Comparison of ENCODE assay signal across 11 cellular contexts in genomic region chr2:64325477-64325851, GRCh38.
DNase-seq lines count a peak whose midpoint lies in the region; ATAC-seq and TF ChIP-seq lines count a peak whose summit lies in the region.
"Had no signal": no experiment of that assay in that cellular context is flagged by ENCODE, and none has a peak within 500 bp of the region (broad histone marks: within the 10 kb centered on the region; RNA-seq: fewer than 3 reads in every experiment).

No MANE protein-coding gene starts in this region.

- in situ Hi-C loops in KBM-7 (cut with MboI; ENCODE audit: low pct_unique_long_range_greater_than_20kb, low sequenced_read_pairs), result loop anchor here (25.0 kb wide), 1 partner anchor 712 kb away; no protein-coding TSS in a partner anchor

- intact Hi-C loops in CD8-positive, alpha-beta T cell (cut with DNase I, micrococcal nuclease), result loop anchor here (5.0 to 10.0 kb wide), 6 partner anchors 98 to 729 kb away; partner anchors contain the start of gene CEP68 (in 1 of the 2)

- H3K9ac ChIP-seq in MM.1S (ENCODE audit: low read length), result no peak overlapping the region
- H3K9ac ChIP-seq: BLaER1 treated with 17β-estradiol and CSF1 and Interleukin-3, amounts not matched to agents 10 nM and 100 nM had no signal

- H3K27me3 ChIP-seq in CD8-positive, alpha-beta T cell (ENCODE audit: insufficient read depth, low read length), result no peaks in the 10 kb centered on the region
- H3K27me3 ChIP-seq in MM.1S (replicated peaks; ENCODE audit: insufficient read depth, low read length), result no peaks in the 10 kb centered on the region
- H3K27me3 ChIP-seq: BLaER1 treated with 17β-estradiol and CSF1 and Interleukin-3, amounts not matched to agents 10 nM and 100 nM had no signal

- no peaks in the 10 kb centered on the region for H3K36me3 Mint-ChIP-seq in CD8-positive, alpha-beta T cell
- peaks cover 4% of the 10 kb centered on the region for H3K36me3 Mint-ChIP-seq in central memory CD8-positive, alpha-beta T cell (ENCODE audit: insufficient read depth)

- ATAC-seq in CD8-positive, alpha-beta T cell, result peak; percentile 16
- peak; percentile 9 for ATAC-seq in GM19452 (IDR thresholded peaks at IDR 0.05; ENCODE audit: unreplicated experiment)
- no peak for ATAC-seq in central memory CD8-positive, alpha-beta T cell (replicated peaks; ENCODE audit: extremely low read depth, poor library complexity, severe bottlenecking)
- no peak for ATAC-seq in GM18868 (IDR thresholded peaks at IDR 0.05; ENCODE audit: unreplicated experiment)
- ATAC-seq: SK-N-SH treated with all-trans-retinoic acid at 6 μM for 48 hours had no signal

- H3K4me2 ChIP-seq in MM.1S (ENCODE audit: low read depth, low read length), result peak overlapping the region; percentile 32

- no peak for TF ChIP-seq CTCF in CD8-positive, alpha-beta T cell (IDR thresholded peaks at IDR 0.05)
- TF ChIP-seq CTCF in MM.1S (IDR thresholded peaks at IDR 0.05; ENCODE audit: low read length), result no peak

- no peak for DNase-seq in CD8-positive, alpha-beta T cell
- DNase-seq in MM.1S (no peak), NCI-H1694 (lab: John Stamatoyannopoulos, UW) (no peak), KBM-7 (no peak), caudate nucleus (lab: John Stamatoyannopoulos, UW) (no peak)
- DNase-seq in central memory CD8-positive, alpha-beta T cell (ENCODE audit: low spot score in 2 of 2), result no peak

- POLR2A ChIA-PET in CD8-positive, alpha-beta T cell (lab: Charles Lee), result interaction anchor here (1.8 to 5.3 kb wide), 4 partner anchors 7 to 276 kb away, joined by 5 to 45 read pairs (median 16); no protein-coding TSS in a partner anchor

- H3K79me2 ChIP-seq in MM.1S (ENCODE audit: low read length), result no peaks in the 10 kb centered on the region

- no peak overlapping the region for H2AFZ ChIP-seq in MM.1S (ENCODE audit: low read length)

- H3K4me1 ChIP-seq in CD8-positive, alpha-beta T cell (ENCODE audit: insufficient read depth, low read length), result peaks cover 35% of the 10 kb centered on the region
- peaks cover 38% of the 10 kb centered on the region for H3K4me1 ChIP-seq in MM.1S (ENCODE audit: low read length)

- H3K4me3 ChIP-seq in CD8-positive, alpha-beta T cell (ENCODE audit: low read depth, low read length), result no peak overlapping the region
- H3K4me3 ChIP-seq in MM.1S (ENCODE audit: low read length), result no peak overlapping the region
- H3K4me3 ChIP-seq: BLaER1 treated with 17β-estradiol and CSF1 and Interleukin-3, amounts not matched to agents 10 nM and 100 nM had no signal

- no peaks in the 10 kb centered on the region for H4K20me1 ChIP-seq in MM.1S (ENCODE audit: insufficient read depth, low read length)
- H4K20me1 ChIP-seq: BLaER1 treated with 17β-estradiol and CSF1 and Interleukin-3, amounts not matched to agents 10 nM and 100 nM had no signal

- H3F3A ChIP-seq in MM.1S (ENCODE audit: insufficient read depth, low read length), result peaks cover 9% of the 10 kb centered on the region

- peak overlapping the region; percentile 68 for H3K4me3 Mint-ChIP-seq in CD8-positive, alpha-beta T cell
- H3K4me3 Mint-ChIP-seq in central memory CD8-positive, alpha-beta T cell, result peak overlapping the region; percentile 73
- H3K4me3 Mint-ChIP-seq: neural crest cell had no signal

- H3K4me1 Mint-ChIP-seq in CD8-positive, alpha-beta T cell (ENCODE audit: low read depth), result peaks cover 56% of the 10 kb centered on the region
- peaks cover 55% of the 10 kb centered on the region for H3K4me1 Mint-ChIP-seq in central memory CD8-positive, alpha-beta T cell

- CTCF ChIA-PET in CD8-positive, alpha-beta T cell (lab: Charles Lee), result interaction anchor here (1.2 to 9.0 kb wide), 4 partner anchors 160 to 274 kb away, joined by 5 to 345 read pairs (median 142); no protein-coding TSS in a partner anchor

- H3K9me2 ChIP-seq in MM.1S (replicated peaks; ENCODE audit: insufficient read depth, low read length), result no peaks in the 10 kb centered on the region

- H3K27ac Mint-ChIP-seq in CD8-positive, alpha-beta T cell, result peak overlapping the region; percentile 97
- H3K27ac Mint-ChIP-seq in central memory CD8-positive, alpha-beta T cell (ENCODE audit: low read depth), result peak overlapping the region; percentile 66

- no peaks in the 10 kb centered on the region for H3K9me3 Mint-ChIP-seq in CD8-positive, alpha-beta T cell
- no peaks in the 10 kb centered on the region for H3K9me3 Mint-ChIP-seq in central memory CD8-positive, alpha-beta T cell

- H3K9me3 ChIP-seq in CD8-positive, alpha-beta T cell (ENCODE audit: low read length), result no peaks in the 10 kb centered on the region
- H3K9me3 ChIP-seq in MM.1S (replicated peaks; ENCODE audit: insufficient read depth, low read length), result no peaks in the 10 kb centered on the region

- H3K27ac ChIP-seq in CD8-positive, alpha-beta T cell (ENCODE audit: low read depth, low read length), result peak overlapping the region; percentile 12
- H3K27ac ChIP-seq in MM.1S (ENCODE audit: low read length) (peak overlapping the region; percentile 28; the same call in 1 of the 2 replicates), caudate nucleus (ENCODE audit: low read depth, low read length) (no peak overlapping the region)
- H3K27ac ChIP-seq: BLaER1 treated with 17β-estradiol and CSF1 and Interleukin-3, amounts not matched to agents 10 nM and 100 nM had no signal

- H3K27me3 Mint-ChIP-seq in CD8-positive, alpha-beta T cell (ENCODE audit: low read depth), result no peaks in the 10 kb centered on the region
- H3K27me3 Mint-ChIP-seq in central memory CD8-positive, alpha-beta T cell, result no peaks in the 10 kb centered on the region

- no peaks in the 10 kb centered on the region for H3K36me3 ChIP-seq in CD8-positive, alpha-beta T cell (ENCODE audit: insufficient read depth, low read length)
- no peaks in the 10 kb centered on the region for H3K36me3 ChIP-seq in MM.1S (replicated peaks; ENCODE audit: insufficient read depth, low read length)
- H3K36me3 ChIP-seq: BLaER1 treated with 17β-estradiol and CSF1 and Interleukin-3, amounts not matched to agents 10 nM and 100 nM had no signal

Comparison
In these comparisons a context has a peak if more than half of its experiments do, and no peak if none do; other contexts are left out.
1. ATAC-seq: peak in CD8-positive, alpha-beta T cell (single experiment) and GM19452 (single experiment); none in central memory CD8-positive, alpha-beta T cell (single experiment) and GM18868 (single experiment).